ENCODE assay signal across 1 cellular context in the genomic region with DNA sequence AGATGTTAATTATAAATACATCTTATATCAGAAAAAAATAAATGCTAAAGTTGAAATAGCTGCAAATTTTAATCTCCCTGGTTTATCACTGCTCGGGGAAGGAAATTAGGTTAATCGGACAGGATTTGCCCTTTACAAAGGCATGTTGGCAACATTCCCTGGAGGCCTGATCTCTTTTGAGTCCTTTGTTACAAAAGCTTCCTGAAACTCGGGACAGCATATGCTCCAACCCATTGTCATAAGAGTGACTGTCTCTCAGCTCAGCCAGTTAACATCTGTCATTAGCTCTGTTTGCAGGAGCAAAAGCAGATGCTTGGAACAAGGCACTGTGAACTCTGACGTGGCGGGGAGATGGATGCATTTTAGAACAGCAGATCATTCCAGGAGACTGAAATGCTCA.
TF ChIP-seq lines count a peak whose summit lies in the region.

No MANE protein-coding gene starts in this region.

TF ChIP-seq in K562, 482 proteins besides CTCF, POLR2A, EP300 and RAD21 (continued from another document):
- TF ChIP-seq, protein P1, sequence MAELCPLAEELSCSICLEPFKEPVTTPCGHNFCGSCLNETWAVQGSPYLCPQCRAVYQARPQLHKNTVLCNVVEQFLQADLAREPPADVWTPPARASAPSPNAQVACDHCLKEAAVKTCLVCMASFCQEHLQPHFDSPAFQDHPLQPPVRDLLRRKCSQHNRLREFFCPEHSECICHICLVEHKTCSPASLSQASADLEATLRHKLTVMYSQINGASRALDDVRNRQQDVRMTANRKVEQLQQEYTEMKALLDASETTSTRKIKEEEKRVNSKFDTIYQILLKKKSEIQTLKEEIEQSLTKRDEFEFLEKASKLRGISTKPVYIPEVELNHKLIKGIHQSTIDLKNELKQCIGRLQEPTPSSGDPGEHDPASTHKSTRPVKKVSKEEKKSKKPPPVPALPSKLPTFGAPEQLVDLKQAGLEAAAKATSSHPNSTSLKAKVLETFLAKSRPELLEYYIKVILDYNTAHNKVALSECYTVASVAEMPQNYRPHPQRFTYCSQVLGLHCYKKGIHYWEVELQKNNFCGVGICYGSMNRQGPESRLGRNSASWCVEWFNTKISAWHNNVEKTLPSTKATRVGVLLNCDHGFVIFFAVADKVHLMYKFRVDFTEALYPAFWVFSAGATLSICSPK (IDR thresholded peaks at IDR 0.05; ENCODE audit: borderline replicate concordance) = no peak
- TF ChIP-seq SREBF1 (IDR thresholded peaks at IDR 0.05; ENCODE audit: borderline replicate concordance, low read depth, low read length) = no peak
- TF ChIP-seq, protein P2, sequence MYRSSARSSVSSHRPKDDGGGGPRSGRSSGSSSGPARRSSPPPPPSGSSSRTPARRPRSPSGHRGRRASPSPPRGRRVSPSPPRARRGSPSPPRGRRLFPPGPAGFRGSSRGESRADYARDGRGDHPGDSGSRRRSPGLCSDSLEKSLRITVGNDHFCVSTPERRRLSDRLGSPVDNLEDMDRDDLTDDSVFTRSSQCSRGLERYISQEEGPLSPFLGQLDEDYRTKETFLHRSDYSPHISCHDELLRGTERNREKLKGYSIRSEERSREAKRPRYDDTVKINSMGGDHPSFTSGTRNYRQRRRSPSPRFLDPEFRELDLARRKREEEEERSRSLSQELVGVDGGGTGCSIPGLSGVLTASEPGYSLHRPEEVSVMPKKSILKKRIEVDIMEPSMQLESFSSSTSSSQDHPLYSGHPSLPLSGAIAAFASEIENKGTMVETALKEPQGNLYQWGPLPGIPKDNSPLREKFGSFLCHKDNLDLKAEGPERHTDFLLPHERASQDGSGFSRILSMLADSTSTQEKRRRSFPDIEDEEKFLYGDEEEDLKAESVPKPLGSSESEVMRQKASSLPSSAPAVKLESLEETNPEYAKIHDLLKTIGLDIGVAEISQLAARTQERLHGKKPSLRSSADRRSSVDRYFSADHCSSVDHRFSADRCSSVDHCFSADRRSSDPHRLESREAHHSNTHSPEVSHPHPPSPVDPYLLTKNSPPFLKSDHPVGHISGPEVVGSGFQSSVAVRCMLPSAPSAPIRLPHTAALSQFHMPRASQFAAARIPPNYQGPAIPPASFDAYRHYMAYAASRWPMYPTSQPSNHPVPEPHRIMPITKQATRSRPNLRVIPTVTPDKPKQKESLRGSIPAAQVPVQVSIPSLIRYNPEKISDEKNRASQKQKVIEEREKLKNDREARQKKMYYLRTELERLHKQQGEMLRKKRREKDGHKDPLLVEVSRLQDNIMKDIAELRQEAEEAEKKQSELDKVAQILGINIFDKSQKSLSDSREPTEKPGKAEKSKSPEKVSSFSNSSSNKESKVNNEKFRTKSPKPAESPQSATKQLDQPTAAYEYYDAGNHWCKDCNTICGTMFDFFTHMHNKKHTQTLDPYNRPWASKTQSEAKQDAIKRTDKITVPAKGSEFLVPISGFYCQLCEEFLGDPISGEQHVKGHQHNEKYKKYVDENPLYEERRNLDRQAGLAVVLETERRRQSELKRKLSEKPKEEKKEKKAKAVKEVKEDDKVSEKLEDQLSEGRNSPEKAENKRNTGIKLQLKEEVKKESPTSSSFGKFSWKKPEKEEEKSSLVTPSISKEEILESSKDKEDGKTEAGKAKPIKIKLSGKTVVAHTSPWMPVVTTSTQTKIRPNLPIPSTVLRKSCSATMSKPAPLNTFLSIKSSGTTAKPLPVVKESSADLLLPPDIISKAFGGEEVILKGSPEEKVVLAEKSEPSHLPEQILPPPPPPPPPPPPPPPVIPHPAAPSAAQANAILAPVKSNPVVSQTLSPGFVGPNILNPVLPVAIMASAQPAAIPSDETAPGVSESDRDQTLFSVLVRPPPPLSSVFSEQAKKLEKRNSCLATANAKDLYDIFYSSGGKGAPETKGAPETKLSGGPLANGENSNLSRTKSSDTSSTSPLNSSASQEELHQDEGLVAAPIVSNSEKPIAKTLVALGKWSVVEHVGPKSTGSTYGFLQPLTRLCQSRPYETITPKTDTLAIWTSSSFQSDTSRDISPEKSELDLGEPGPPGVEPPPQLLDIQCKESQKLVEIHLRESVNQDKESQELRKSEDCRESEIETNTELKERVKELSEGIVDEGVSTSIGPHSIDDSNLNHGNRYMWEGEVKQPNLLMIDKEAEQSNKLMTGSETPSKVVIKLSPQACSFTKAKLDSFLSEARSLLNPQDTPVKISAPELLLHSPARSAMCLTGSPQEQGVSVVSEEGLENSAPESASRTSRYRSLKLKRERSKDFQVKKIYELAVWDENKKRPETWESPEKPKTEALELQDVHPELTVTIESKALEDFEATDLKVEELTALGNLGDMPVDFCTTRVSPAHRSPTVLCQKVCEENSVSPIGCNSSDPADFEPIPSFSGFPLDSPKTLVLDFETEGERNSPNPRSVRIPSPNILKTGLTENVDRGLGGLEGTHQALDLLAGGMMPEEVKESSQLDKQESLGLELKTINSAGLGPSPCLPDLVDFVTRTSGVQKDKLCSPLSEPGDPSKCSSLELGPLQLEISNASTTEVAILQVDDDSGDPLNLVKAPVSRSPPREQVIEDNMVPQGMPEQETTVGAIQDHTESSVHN (IDR thresholded peaks at IDR 0.05; ENCODE audit: borderline replicate concordance in 1 of 2, low read depth in 1 of 2) = no peak
- TF ChIP-seq ZSCAN29 (IDR thresholded peaks at IDR 0.05) = no peak
- no peak for TF ChIP-seq TARDBP (IDR thresholded peaks at IDR 0.05)
- no peak for TF ChIP-seq NCOA4 (IDR thresholded peaks at IDR 0.05; ENCODE audit: partially characterized antibody)
- TF ChIP-seq ETV1 (tag; conservative IDR thresholded peaks at IDR 0.05; ENCODE audit: low read depth) = no peak
- TF ChIP-seq TOE1 (IDR thresholded peaks at IDR 0.05; ENCODE audit: borderline replicate concordance) = no peak
- TF ChIP-seq TOE1 (CRISPR knock-in tag; IDR thresholded peaks at IDR 0.05; ENCODE audit: borderline replicate concordance, low read depth) = no peak
- no peak for TF ChIP-seq TGIF2 (CRISPR knock-in tag; IDR thresholded peaks at IDR 0.05)
- TF ChIP-seq LCOR (CRISPR knock-in tag; IDR thresholded peaks at IDR 0.05) = no peak
